In genomic region chr5:140711794-140712193, GRCh38 we compare ENCODE assay signal across 1 cellular context.
TF ChIP-seq lines count a peak whose summit lies in the region.

No MANE protein-coding gene starts in this region.

TF ChIP-seq in endothelial cell of umbilical vein, 7 proteins besides CTCF, POLR2A, EP300 and RAD21:
- TF ChIP-seq POLR2AphosphoS5 (IDR thresholded peaks at IDR 0.05; ENCODE audit: insufficient read depth, low read depth, low read length) (no peak), FOS (IDR thresholded peaks at IDR 0.05; ENCODE audit: borderline replicate concordance, insufficient read depth, low read length) (no peak), JUN (IDR thresholded peaks at IDR 0.05; ENCODE audit: borderline replicate concordance, insufficient read depth, insufficient read length, low read depth) (no peak), EZH2 (IDR thresholded peaks at IDR 0.05; ENCODE audit: borderline replicate concordance, low read depth, low read length, severe bottlenecking) (no peak), MYC (IDR thresholded peaks at IDR 0.05; ENCODE audit: low read depth, low read length) (no peak), GATA2 (IDR thresholded peaks at IDR 0.05; ENCODE audit: insufficient read depth, insufficient read length, low read depth, low read length) (no peak)
- TF ChIP-seq, protein P1, sequence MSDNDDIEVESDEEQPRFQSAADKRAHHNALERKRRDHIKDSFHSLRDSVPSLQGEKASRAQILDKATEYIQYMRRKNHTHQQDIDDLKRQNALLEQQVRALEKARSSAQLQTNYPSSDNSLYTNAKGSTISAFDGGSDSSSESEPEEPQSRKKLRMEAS (IDR thresholded peaks at IDR 0.05; ENCODE audit: insufficient read depth, insufficient read length): no peak
